Comparison of ENCODE assay signal across 17 cellular contexts in the genomic region with DNA sequence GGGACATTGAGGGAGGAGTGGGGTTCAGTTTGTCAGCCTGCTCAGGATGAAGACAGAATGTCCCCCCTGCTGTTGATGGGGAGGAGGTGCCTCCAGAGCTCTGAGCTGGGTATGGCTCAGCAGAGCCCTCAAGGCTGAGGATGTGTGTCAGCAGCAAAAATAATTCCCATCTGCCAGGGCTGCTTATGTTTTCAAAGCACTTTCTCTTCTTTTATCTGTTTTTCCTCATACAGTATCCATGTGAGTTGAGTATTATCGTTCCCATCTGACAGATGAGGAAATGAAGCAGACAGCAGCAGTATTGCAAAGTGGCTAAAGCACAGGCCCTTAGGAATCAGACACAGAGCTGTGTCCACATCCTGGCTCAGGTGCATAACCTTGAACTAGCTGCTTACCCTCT.
DNase-seq lines count a peak whose midpoint lies in the region; ATAC-seq, FAIRE-seq and TF ChIP-seq lines count a peak whose summit lies in the region.
"Had no signal": no experiment of that assay in that cellular context is flagged by ENCODE, and none has a peak within 500 bp of the region (broad histone marks: within the 10 kb centered on the region; RNA-seq: fewer than 3 reads in every experiment).

No MANE protein-coding gene starts in this region.

- peaks cover 31% of the 10 kb centered on the region for H3K4me1 Mint-ChIP-seq in WTC11
- H3K4me1 Mint-ChIP-seq: CD4-positive, CD25-positive, alpha-beta regulatory T cell; IgD-negative memory B cell had no signal

- no peaks in the 10 kb centered on the region for H3K27me3 Mint-ChIP-seq in WTC11 (ENCODE audit: low read depth)

- DNase-seq in NCI-H510A treated with DMSO at 0.1 percent for 48 hours (lab: John Stamatoyannopoulos, UW) = peak; percentile 43
- DNase-seq in NCI-H510A (lab: John Stamatoyannopoulos, UW) = no peak
- DNase-seq in HTR-8/SVneo (ENCODE audit: insufficient read length, low spot score) = no peak
- no peak for DNase-seq in WTC11 (ENCODE audit: low spot score)
- DNase-seq in NCI-H1105 treated with DMSO at 0.1 percent for 48 hours (lab: John Stamatoyannopoulos, UW) = no peak
- DNase-seq: 8988T; AML-193; CD4-positive, CD25-positive, alpha-beta regulatory T cell; DMS79; HCEC 1CT; HFFc6; KG1 had no signal

- H3K27ac Mint-ChIP-seq in WTC11 = no peak overlapping the region
- H3K27ac Mint-ChIP-seq: CD4-positive, CD25-positive, alpha-beta regulatory T cell; HFFc6; IgD-negative memory B cell had no signal

- no peaks in the 10 kb centered on the region for H3K9me3 Mint-ChIP-seq in WTC11
- H3K9me3 Mint-ChIP-seq: CD4-positive, CD25-positive, alpha-beta regulatory T cell had no signal

- ATAC-seq in WTC11 (peak; percentile 65; the same call in 1 of the 2 replicates), HG02798 (IDR thresholded peaks at IDR 0.05; ENCODE audit: poor library complexity, unreplicated experiment) (no peak), HG03354 (IDR thresholded peaks at IDR 0.05; ENCODE audit: poor library complexity, severe bottlenecking, unreplicated experiment) (no peak)
- ATAC-seq: GM12878 had no signal

- no peaks in the 10 kb centered on the region for H3K36me3 Mint-ChIP-seq in WTC11
- H3K36me3 Mint-ChIP-seq: CD4-positive, CD25-positive, alpha-beta regulatory T cell; IgD-negative memory B cell had no signal

- FAIRE-seq in HTR-8/SVneo (lab: Jason Lieb, UNC) = peak; percentile 79
- FAIRE-seq: GM12878, H1 had no signal

- H3K4me3 Mint-ChIP-seq in WTC11 = no peak overlapping the region
- H3K4me3 Mint-ChIP-seq: CD4-positive, CD25-positive, alpha-beta regulatory T cell; HFFc6; IgD-negative memory B cell had no signal

- CTCF ChIA-PET in WTC11 (lab: Charles Lee) = interaction anchor here (0.8 to 1.4 kb wide), 3 partner anchors 20 to 161 kb away, joined by 3 to 5 read pairs (median 3); no protein-coding TSS in a partner anchor

- no peak for TF ChIP-seq CTCF in WTC11 (IDR thresholded peaks at IDR 0.05)

- POLR2A ChIA-PET in WTC11 (lab: Charles Lee) = no interaction called here

TF ChIP-seq in WTC11, 78 proteins besides CTCF, POLR2A, EP300 and RAD21:
- TF ChIP-seq ZNF423 (CRISPR knock-in tag; IDR thresholded peaks at IDR 0.05) (peak; percentile 46; the same call in 1 of the 2 replicates), FOXK1 (CRISPR knock-in tag; IDR thresholded peaks at IDR 0.05) (no peak), ZNF219 (CRISPR knock-in tag; IDR thresholded peaks at IDR 0.05; ENCODE audit: borderline replicate concordance) (no peak), TP53 (CRISPR knock-in tag; IDR thresholded peaks at IDR 0.05) (no peak)
